20 cellular contexts compared by ENCODE assay signal in the genomic region with DNA sequence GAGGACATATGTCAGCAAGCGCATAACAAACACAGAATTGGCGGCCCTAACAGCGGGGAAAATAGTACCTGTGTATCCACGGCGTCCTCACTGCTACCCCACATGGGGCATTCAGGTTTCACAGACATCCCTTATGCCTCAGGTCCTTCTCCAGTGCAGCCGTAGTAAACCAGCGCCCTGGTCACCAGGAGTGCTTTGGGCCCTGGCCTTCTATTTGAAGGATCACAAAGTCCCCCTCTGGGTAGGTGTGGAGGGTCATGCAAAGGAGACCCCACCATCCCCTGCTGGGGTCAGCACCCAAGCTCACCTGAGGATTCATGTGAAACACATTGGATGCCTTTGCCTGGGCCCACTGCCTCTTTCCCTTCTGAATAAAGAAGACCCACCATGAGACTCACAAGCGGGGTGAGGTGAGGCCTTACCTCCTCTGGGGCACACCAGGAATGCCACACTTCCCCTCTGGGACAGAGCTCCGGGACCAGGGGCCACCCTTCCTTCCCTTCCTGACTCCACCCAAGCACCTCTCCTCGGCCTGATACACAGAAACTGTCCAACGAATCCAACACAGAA. TPM values are rescaled to one million over a fixed set of nuclear protein-coding genes. Genes with fewer than 3 reads are reported as not detected.
"Had no signal": no experiment of that assay in that cellular context is flagged by ENCODE, and none has a peak within 500 bp of the region (broad histone marks: within the 10 kb centered on the region; RNA-seq: fewer than 3 reads in every experiment).

No MANE protein-coding gene starts in this region.

- H3K27ac ChIP-seq: coronary artery, dorsolateral prefrontal cortex, hepatocyte, sigmoid colon, skin epidermis, stomach had no signal

- H3K4me3 ChIP-seq: coronary artery, dorsolateral prefrontal cortex, hepatocyte, sigmoid colon, skin epidermis, stomach had no signal

- H3K9me3 ChIP-seq: sigmoid colon had no signal

- H3K36me3 ChIP-seq: sigmoid colon, stomach had no signal

- H3K27me3 ChIP-seq: hepatocyte, sigmoid colon had no signal

- DNase-seq: dorsolateral prefrontal cortex; effector CD8-positive, alpha-beta T cell; foreskin melanocyte; kidney glomerular epithelial cell; natural killer cell; nucleus accumbens; sigmoid colon; stimulated activated CD4-positive, alpha-beta T cell treated with anti-CD3 and anti-CD28 coated beads, Interleukin-4, amount 100 ng/mL, for 4 hours; stimulated activated naive CD4-positive, alpha-beta T cell; stomach; substantia nigra; trophoblast cell had no signal

- H3K4me2 ChIP-seq: hepatocyte had no signal

- ATAC-seq: natural killer cell had no signal

- H3K4me1 ChIP-seq: sigmoid colon had no signal

RNA-seq across cellular contexts. Expression of a gene that starts 18.8 kb away (rescaled TPM):
- total RNA-seq: lower leg skin, myocyte, natural killer cell, neural crest cell, pulmonary artery endothelial cell, sigmoid colon had no signal
- polyA plus RNA-seq: esophagus had no signal
